10 cellular contexts compared by ENCODE assay signal in the genomic region with DNA sequence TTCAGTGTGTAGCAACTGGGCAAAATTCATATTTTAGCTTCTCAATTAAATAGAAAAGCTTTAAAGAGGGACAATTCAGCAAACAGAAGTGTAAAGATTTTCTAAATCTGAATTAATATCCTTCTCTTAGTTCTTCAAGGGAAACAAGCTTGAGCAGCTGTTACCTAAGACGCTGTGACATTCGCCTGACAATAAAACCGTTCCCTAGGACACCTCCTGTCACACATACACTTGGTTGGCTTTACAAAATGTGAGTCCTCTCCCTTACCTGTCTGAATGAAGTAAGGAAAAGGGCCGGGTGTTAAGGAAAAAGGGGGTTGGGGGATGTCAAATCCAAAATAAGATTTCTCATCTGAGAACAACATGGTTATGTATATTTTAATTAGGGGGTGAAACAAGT. TPM values are rescaled to one million over a fixed set of nuclear protein-coding genes. Genes with fewer than 3 reads are reported as not detected.
A peak's percentile ranks its signal among the peaks of the same experiment; 100 is the strongest.
DNase-seq lines count a peak whose midpoint lies in the region; ATAC-seq and TF ChIP-seq lines count a peak whose summit lies in the region.
"Had no signal": no experiment of that assay in that cellular context is flagged by ENCODE, and none has a peak within 500 bp of the region (broad histone marks: within the 10 kb centered on the region; RNA-seq: fewer than 3 reads in every experiment).

No MANE protein-coding gene starts in this region.

- peaks cover 36 to 72% (median 54%) of the 10 kb centered on the region in 4 donors for H3K4me1 ChIP-seq in stomach

- H3K27ac Mint-ChIP-seq in activated CD4-positive, alpha-beta T cell treated with anti-CD3 and anti-CD28 coated beads, Interleukin-2, amount 10 ng/mL, durations not matched to agents 24 days and 14 days = peak overlapping the region; percentile 62
- peak overlapping the region in 2 of 6 donors; percentile 56 to 92 for H3K27ac Mint-ChIP-seq in immature natural killer cell

- peak overlapping the region; percentile 83 for H3K9ac ChIP-seq in SK-N-MC (ENCODE audit: insufficient read length)

- WGBS in stomach, 5 donors = 56 to 70% (median 66%) methylated on average over 4 of the region's 4 CpGs

- H3K9me3 Mint-ChIP-seq in activated CD4-positive, alpha-beta T cell treated with anti-CD3 and anti-CD28 coated beads, Interleukin-2, amount 10 ng/mL, durations not matched to agents 24 days and 14 days = no peaks in the 10 kb centered on the region
- H3K9me3 Mint-ChIP-seq in immature natural killer cell = no peaks in the 10 kb centered on the region
- H3K9me3 Mint-ChIP-seq: CD4-positive, alpha-beta memory T cell had no signal

- ATAC-seq in HG03039 (IDR thresholded peaks at IDR 0.05; ENCODE audit: unreplicated experiment) (no peak), GM18870 (IDR thresholded peaks at IDR 0.05; ENCODE audit: unreplicated experiment) (no peak)

- H3K4me3 ChIP-seq in SK-N-MC (peak overlapping the region; percentile 93), stomach (no peak overlapping the region)

- H3K27me3 Mint-ChIP-seq in activated CD4-positive, alpha-beta T cell treated with anti-CD3 and anti-CD28 coated beads, Interleukin-2, amount 10 ng/mL, durations not matched to agents 24 days and 14 days = no peaks in the 10 kb centered on the region
- H3K27me3 Mint-ChIP-seq in immature natural killer cell (ENCODE audit: low read depth in 3 of 3) = peaks cover 5 to 12% (median 10%) of the 10 kb centered on the region in 3 donors
- H3K27me3 Mint-ChIP-seq: CD4-positive, alpha-beta memory T cell had no signal

- H3K27me3 ChIP-seq in stomach = no peaks in the 10 kb centered on the region
- H3K27me3 ChIP-seq: ascending aorta had no signal

- peak overlapping the region; percentile 95 for H3K4me3 Mint-ChIP-seq in activated CD4-positive, alpha-beta T cell treated with anti-CD3 and anti-CD28 coated beads, Interleukin-2, amount 10 ng/mL, durations not matched to agents 24 days and 14 days
- H3K4me3 Mint-ChIP-seq in immature natural killer cell = peak overlapping the region in 4 of 5 donors; percentile 32 to 90 (median 88)

- no peak for TF ChIP-seq EP300 in stomach (IDR thresholded peaks at IDR 0.05)

- DNase-seq in activated CD4-positive, alpha-beta T cell treated with anti-CD3 and anti-CD28 coated beads, Interleukin-2, amount 10 ng/mL, durations not matched to agents 24 days and 14 days = no peak
- no peak for DNase-seq in activated CD4-positive, alpha-beta T cell treated with anti-CD3 and anti-CD28 coated beads for 1 hour
- DNase-seq in SK-N-MC (ENCODE audit: low read depth, low spot score) (no peak), immature natural killer cell (no peak), stomach (no peak), NCI-H1092 treated with DMSO at 0.1 percent for 48 hours (lab: John Stamatoyannopoulos, UW) (no peak)
- DNase-seq: CD4-positive, alpha-beta memory T cell had no signal

- H3K36me3 Mint-ChIP-seq in activated CD4-positive, alpha-beta T cell treated with anti-CD3 and anti-CD28 coated beads, Interleukin-2, amount 10 ng/mL, durations not matched to agents 24 days and 14 days (ENCODE audit: low read depth) = peaks cover 5% of the 10 kb centered on the region
- no peaks in the 10 kb centered on the region for H3K36me3 Mint-ChIP-seq in immature natural killer cell

- no peak for TF ChIP-seq POLR2A in stomach (IDR thresholded peaks at IDR 0.05)

- peaks cover 68% of the 10 kb centered on the region for H3K4me1 Mint-ChIP-seq in activated CD4-positive, alpha-beta T cell treated with anti-CD3 and anti-CD28 coated beads, Interleukin-2, amount 10 ng/mL, durations not matched to agents 24 days and 14 days
- H3K4me1 Mint-ChIP-seq in immature natural killer cell = peaks cover 39 to 63% of the 10 kb centered on the region in 2 donors

- H3K9me3 ChIP-seq in SK-N-MC (ENCODE audit: low read depth, low read length) (no peaks in the 10 kb centered on the region), stomach (no peaks in the 10 kb centered on the region)
- H3K9me3 ChIP-seq: ascending aorta had no signal

- TF ChIP-seq CTCF in stomach (IDR thresholded peaks at IDR 0.05) = no peak

- intact Hi-C loops in activated CD4-positive, alpha-beta T cell treated with anti-CD3 and anti-CD28 coated beads, Interleukin-2, amount 10 ng/mL, durations not matched to agents 24 days and 14 days (cut with micrococcal nuclease) = loop anchor here (5.0 kb wide), 2 partner anchors 336 to 509 kb away; a partner anchor contains a TSS
- intact Hi-C loops in stomach (cut with DNase I; ENCODE audit: low total_unique reads) = loop anchor here (5.0 kb wide), 1 partner anchor 211 kb away; no protein-coding TSS in a partner anchor

- H3K27ac ChIP-seq in SK-N-MC (no peak overlapping the region), stomach (peak overlapping the region in 3 of 5 donors; percentile 95 to 100 (median 99))

- H3K36me3 ChIP-seq in SK-N-MC (ENCODE audit: insufficient read depth, low read length) = no peaks in the 10 kb centered on the region
- no peaks in the 10 kb centered on the region for H3K36me3 ChIP-seq in stomach
- H3K36me3 ChIP-seq: ascending aorta had no signal

RNA-seq across cellular contexts. Expression of a gene that starts 2.1 kb away (rescaled TPM):
- total RNA-seq in activated CD4-positive, alpha-beta T cell treated with anti-CD3 and anti-CD28 coated beads, Interleukin-2, amount 10 ng/mL, durations not matched to agents 24 days and 14 days = 24.6 and 26.7 TPM in 2 replicates
- polyA plus RNA-seq in immature natural killer cell (1 to 10 TPM; 4.7 to 8.0 (median 6.1) TPM), stomach (1 to 10 TPM; 2.9 to 7.2 (median 5.7) TPM)
- total RNA-seq in stomach = 10 to 100 TPM in 2 of 5 donors, 1 to 10 TPM in 3; 2.0 to 11.9 (median 9.3) TPM
